ENCODE assay signal across 8 cellular contexts in the genomic region with DNA sequence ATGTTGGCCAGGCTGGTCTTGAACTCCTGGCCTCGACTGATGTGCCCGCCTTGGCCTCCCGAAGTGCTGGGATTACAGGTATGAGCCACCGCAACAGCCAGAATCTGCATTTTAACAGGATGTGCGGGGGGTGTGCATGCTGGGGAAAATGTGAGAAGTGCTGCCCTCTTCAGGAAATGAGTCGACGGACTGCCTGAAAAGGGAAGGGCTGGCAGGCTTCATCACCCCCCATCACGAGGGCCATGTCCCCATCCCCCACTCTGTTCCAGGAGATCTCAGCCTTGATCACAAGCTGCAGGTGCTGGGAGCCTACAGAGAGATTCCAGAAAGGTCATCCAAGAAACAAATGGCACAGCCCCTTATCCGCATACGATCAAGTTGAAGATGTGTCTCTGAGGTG.
DNase-seq lines count a peak whose midpoint lies in the region; ATAC-seq, FAIRE-seq and TF ChIP-seq lines count a peak whose summit lies in the region.

No MANE protein-coding gene starts in this region.

- H3K79me2 ChIP-seq in GM23338 (replicated peaks; ENCODE audit: insufficient read depth), result no peaks in the 10 kb centered on the region
- no peaks in the 10 kb centered on the region for H3K79me2 ChIP-seq in mammary epithelial cell (ENCODE audit: insufficient read depth, low read length)

- H3K4me2 ChIP-seq in GM23338 (no peak overlapping the region), mammary epithelial cell (ENCODE audit: insufficient read depth, low read depth, low read length) (no peak overlapping the region)

- CTCF ChIA-PET in mammary epithelial cell (lab: Charles Lee; ENCODE audit: low non-redundant PET), result no interaction called here

- peak; percentile 63 for TF ChIP-seq CTCF in C4-2B (conservative IDR thresholded peaks at IDR 0.05)
- TF ChIP-seq CTCF in GM23338 (conservative IDR thresholded peaks at IDR 0.05; ENCODE audit: low read depth in 2 of 2), result peak; percentile 61 to 74
- no peak for TF ChIP-seq CTCF in pancreas (IDR thresholded peaks at IDR 0.05)
- TF ChIP-seq CTCF in mammary epithelial cell (conservative IDR thresholded peaks at IDR 0.05 in 1 of 2, IDR thresholded peaks at IDR 0.05 in 1 of 2; ENCODE audit: extremely low read depth in 1 of 2, insufficient read depth in 1 of 2, low read depth in 1 of 2, low read length in 2 of 2), result peak in 1 of 2 donors; percentile 19

- H3K4me3 ChIP-seq in GM23338, result no peak overlapping the region
- H3K4me3 ChIP-seq in pancreas, result no peak overlapping the region
- no peak overlapping the region for H3K4me3 ChIP-seq in mammary epithelial cell (replicated peaks in 1 of 3; ENCODE audit: insufficient read depth in 1 of 3, low read depth in 2 of 3, low read length in 3 of 3)

- H3K4me3 Mint-ChIP-seq in GM23338, result no peak overlapping the region

- H3K36me3 Mint-ChIP-seq in GM23338 (ENCODE audit: low read depth), result no peaks in the 10 kb centered on the region

- H3K27me3 ChIP-seq in GM23338 (ENCODE audit: insufficient read depth) (no peaks in the 10 kb centered on the region), pancreas (peaks cover 0 to 16% (median 0%) of the 10 kb centered on the region in 4 donors), mammary epithelial cell (ENCODE audit: insufficient read depth, low read length) (peaks cover 2% of the 10 kb centered on the region)

- H3K9me3 ChIP-seq in pancreas (no peaks in the 10 kb centered on the region), mammary epithelial cell (replicated peaks; ENCODE audit: insufficient read depth, low read length) (no peaks in the 10 kb centered on the region)

- intact Hi-C loops in pancreas (cut with DNase I) (no loop called here), mammary epithelial cell (cut with micrococcal nuclease) (no loop called here)

- H3K9me3 Mint-ChIP-seq in GM23338, result no peaks in the 10 kb centered on the region

- H3K27me3 Mint-ChIP-seq in GM23338 (ENCODE audit: insufficient read depth, low read depth, poor library complexity), result peaks cover 12% of the 10 kb centered on the region

- no peaks in the 10 kb centered on the region for H3K9me2 ChIP-seq in GM23338 (ENCODE audit: insufficient read depth)

- no peak overlapping the region for H3K27ac Mint-ChIP-seq in GM23338

- 28 to 36% methylated on average over 10 of the region's 10 CpGs for WGBS in pancreas, 2 donors
- WGBS in mammary epithelial cell (ENCODE audit: low coverage, missing lambda C conversion rate), result 52% methylated on average over 7 of the region's 10 CpGs

- H3K4me1 ChIP-seq in GM23338 (ENCODE audit: insufficient read depth) (peaks cover 7% of the 10 kb centered on the region; the same call in 1 of the 2 replicates), pancreas (no peaks in the 10 kb centered on the region), mammary epithelial cell (ENCODE audit: insufficient read depth, low read length) (no peaks in the 10 kb centered on the region)

- ATAC-seq in GM23338 (peak; percentile 86), pancreas (no peak)

- dilution Hi-C loops in mammary epithelial cell (cut with HindIII; ENCODE audit: low sequenced_read_pairs), result no loop called here

- in situ Hi-C loops in SK-MEL-5 (cut with HindIII; ENCODE audit: low pct_unique_long_range_greater_than_20kb, low sequenced_read_pairs), result no loop called here
- in situ Hi-C loops in KBM-7 (cut with MboI; ENCODE audit: low pct_unique_long_range_greater_than_20kb, low sequenced_read_pairs), result no loop called here
- in situ Hi-C loops in mammary epithelial cell (cut with MboI; ENCODE audit: low sequenced_read_pairs in 2 of 2), result no loop called here

- peaks cover 18% of the 10 kb centered on the region for H3K4me1 Mint-ChIP-seq in GM23338

- no TSS peak for BruUV-seq in mammary epithelial cell (replicated peaks; lab: Mats Ljungman, UMichigan)

- H3K9ac ChIP-seq in mammary epithelial cell (ENCODE audit: insufficient read depth, low read length), result no peak overlapping the region

- FAIRE-seq in pancreas (lab: Jason Lieb, UNC), result no peak

- H3K27ac ChIP-seq in C4-2B, result no peak overlapping the region
- H3K27ac ChIP-seq in GM23338 (ENCODE audit: low read depth), result no peak overlapping the region
- no peak overlapping the region for H3K27ac ChIP-seq in pancreas
- H3K27ac ChIP-seq in mammary epithelial cell (ENCODE audit: insufficient read depth, low read depth, low read length), result no peak overlapping the region

- H3F3A ChIP-seq in GM23338 (replicated peaks; ENCODE audit: low read depth), result no peaks in the 10 kb centered on the region

- H2AFZ ChIP-seq in GM23338 (peak overlapping the region; percentile 38; the same call in 1 of the 2 replicates), mammary epithelial cell (ENCODE audit: low read depth, low read length) (no peak overlapping the region)

- H4K20me1 ChIP-seq in GM23338 (replicated peaks; ENCODE audit: insufficient read depth) (no peaks in the 10 kb centered on the region), mammary epithelial cell (ENCODE audit: insufficient read depth, low read length) (no peaks in the 10 kb centered on the region)

- no peaks in the 10 kb centered on the region for H3K36me3 ChIP-seq in GM23338 (ENCODE audit: insufficient read depth)
- H3K36me3 ChIP-seq in pancreas, result no peaks in the 10 kb centered on the region
- no peaks in the 10 kb centered on the region for H3K36me3 ChIP-seq in mammary epithelial cell (ENCODE audit: insufficient read depth, low read length)

- peak; percentile 82 for DNase-seq in GM23338 (ENCODE audit: low spot score)
- peak; percentile 72 for DNase-seq in SK-MEL-5 (ENCODE audit: low read depth, low spot score)
- DNase-seq in iPS DF 4.7 (ENCODE audit: extremely low read depth, low spot score), result peak; percentile 30
- no peak for DNase-seq in central memory CD4-positive, alpha-beta T cell
- DNase-seq in KBM-7, result no peak
- no peak for DNase-seq in pancreas
- no peak for DNase-seq in mammary epithelial cell

TF ChIP-seq in GM23338, 12 proteins besides CTCF, POLR2A, EP300 and RAD21:
- TF ChIP-seq POLR2AphosphoS5 (IDR thresholded peaks at IDR 0.05; ENCODE audit: low read depth) (no peak), CREB1 (CRISPR knock-in tag; IDR thresholded peaks at IDR 0.05; ENCODE audit: low read depth) (no peak), ZNF331 (CRISPR knock-in tag; IDR thresholded peaks at IDR 0.05; ENCODE audit: low read depth) (no peak)
- TF ChIP-seq, protein P1, sequence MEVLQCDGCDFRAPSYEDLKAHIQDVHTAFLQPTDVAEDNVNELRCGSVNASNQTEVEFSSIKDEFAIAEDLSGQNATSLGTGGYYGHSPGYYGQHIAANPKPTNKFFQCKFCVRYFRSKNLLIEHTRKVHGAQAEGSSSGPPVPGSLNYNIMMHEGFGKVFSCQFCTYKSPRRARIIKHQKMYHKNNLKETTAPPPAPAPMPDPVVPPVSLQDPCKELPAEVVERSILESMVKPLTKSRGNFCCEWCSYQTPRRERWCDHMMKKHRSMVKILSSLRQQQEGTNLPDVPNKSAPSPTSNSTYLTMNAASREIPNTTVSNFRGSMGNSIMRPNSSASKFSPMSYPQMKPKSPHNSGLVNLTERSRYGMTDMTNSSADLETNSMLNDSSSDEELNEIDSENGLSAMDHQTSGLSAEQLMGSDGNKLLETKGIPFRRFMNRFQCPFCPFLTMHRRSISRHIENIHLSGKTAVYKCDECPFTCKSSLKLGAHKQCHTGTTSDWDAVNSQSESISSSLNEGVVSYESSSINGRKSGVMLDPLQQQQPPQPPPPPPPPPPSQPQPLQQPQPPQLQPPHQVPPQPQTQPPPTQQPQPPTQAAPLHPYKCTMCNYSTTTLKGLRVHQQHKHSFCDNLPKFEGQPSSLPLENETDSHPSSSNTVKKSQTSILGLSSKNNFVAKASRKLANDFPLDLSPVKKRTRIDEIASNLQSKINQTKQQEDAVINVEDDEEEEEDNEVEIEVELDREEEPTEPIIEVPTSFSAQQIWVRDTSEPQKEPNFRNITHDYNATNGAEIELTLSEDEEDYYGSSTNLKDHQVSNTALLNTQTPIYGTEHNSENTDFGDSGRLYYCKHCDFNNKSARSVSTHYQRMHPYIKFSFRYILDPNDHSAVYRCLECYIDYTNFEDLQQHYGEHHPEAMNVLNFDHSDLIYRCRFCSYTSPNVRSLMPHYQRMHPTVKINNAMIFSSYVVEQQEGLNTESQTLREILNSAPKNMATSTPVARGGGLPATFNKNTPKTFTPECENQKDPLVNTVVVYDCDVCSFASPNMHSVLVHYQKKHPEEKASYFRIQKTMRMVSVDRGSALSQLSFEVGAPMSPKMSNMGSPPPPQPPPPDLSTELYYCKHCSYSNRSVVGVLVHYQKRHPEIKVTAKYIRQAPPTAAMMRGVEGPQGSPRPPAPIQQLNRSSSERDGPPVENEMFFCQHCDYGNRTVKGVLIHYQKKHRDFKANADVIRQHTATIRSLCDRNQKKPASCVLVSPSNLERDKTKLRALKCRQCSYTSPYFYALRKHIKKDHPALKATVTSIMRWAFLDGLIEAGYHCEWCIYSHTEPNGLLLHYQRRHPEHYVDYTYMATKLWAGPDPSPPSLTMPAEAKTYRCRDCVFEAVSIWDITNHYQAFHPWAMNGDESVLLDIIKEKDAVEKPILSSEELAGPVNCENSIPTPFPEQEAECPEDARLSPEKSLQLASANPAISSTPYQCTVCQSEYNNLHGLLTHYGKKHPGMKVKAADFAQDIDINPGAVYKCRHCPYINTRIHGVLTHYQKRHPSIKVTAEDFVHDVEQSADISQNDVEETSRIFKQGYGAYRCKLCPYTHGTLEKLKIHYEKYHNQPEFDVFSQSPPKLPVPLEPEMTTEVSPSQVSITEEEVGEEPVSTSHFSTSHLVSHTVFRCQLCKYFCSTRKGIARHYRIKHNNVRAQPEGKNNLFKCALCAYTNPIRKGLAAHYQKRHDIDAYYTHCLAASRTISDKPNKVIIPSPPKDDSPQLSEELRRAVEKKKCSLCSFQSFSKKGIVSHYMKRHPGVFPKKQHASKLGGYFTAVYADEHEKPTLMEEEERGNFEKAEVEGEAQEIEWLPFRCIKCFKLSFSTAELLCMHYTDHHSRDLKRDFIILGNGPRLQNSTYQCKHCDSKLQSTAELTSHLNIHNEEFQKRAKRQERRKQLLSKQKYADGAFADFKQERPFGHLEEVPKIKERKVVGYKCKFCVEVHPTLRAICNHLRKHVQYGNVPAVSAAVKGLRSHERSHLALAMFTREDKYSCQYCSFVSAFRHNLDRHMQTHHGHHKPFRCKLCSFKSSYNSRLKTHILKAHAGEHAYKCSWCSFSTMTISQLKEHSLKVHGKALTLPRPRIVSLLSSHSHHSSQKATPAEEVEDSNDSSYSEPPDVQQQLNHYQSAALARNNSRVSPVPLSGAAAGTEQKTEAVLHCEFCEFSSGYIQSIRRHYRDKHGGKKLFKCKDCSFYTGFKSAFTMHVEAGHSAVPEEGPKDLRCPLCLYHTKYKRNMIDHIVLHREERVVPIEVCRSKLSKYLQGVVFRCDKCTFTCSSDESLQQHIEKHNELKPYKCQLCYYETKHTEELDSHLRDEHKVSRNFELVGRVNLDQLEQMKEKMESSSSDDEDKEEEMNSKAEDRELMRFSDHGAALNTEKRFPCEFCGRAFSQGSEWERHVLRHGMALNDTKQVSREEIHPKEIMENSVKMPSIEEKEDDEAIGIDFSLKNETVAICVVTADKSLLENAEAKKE (CRISPR knock-in tag; IDR thresholded peaks at IDR 0.05), result peak; percentile 93

Comparison
In these comparisons a context has a peak if more than half of its experiments do, and no peak if none do; other contexts are left out.
1. CTCF ChIP-seq: peak in C4-2B (single experiment) and GM23338 (2 of 2); none in pancreas (0 of 4).
2. DNase-seq: peak in GM23338 (single experiment), SK-MEL-5 (single experiment) and iPS DF 4.7 (single experiment); none in central memory CD4-positive, alpha-beta T cell (single experiment), KBM-7 (single experiment), pancreas (0 of 6) and mammary epithelial cell (single experiment).